In genomic region chr2:72332720-72333119, GRCh38 we compare ENCODE assay signal across 25 cellular contexts.
"Had no signal": no experiment of that assay in that cellular context is flagged by ENCODE, and none has a peak within 500 bp of the region (broad histone marks: within the 10 kb centered on the region; RNA-seq: fewer than 3 reads in every experiment).

No MANE protein-coding gene starts in this region.

- H3K27ac Mint-ChIP-seq: naive thymus-derived CD4-positive, alpha-beta T cell; natural killer cell; nephron; neural progenitor cell; progenitor cell of endocrine pancreas; stimulated activated memory B cell treated with anti-CD40 and anti-IgM and Interleukin-4, amounts not matched to agents 10 μg/mL and 1 μg/mL and 100 μg/mL, for 72 hours; stimulated activated naive CD8-positive, alpha-beta T cell treated with anti-CD3 and anti-CD28 coated beads, Interleukin-15, Interleukin-2, amounts not matched to agents 100 ng/mL and 50 ng/mL, for 24 hours had no signal

- ATAC-seq: naive thymus-derived CD4-positive, alpha-beta T cell; natural killer cell; psoas muscle; right cardiac atrium; right lobe of liver; stimulated activated memory B cell treated with anti-CD40 and anti-IgM and Interleukin-4, amounts not matched to agents 10 μg/mL and 1 μg/mL and 100 μg/mL, for 72 hours had no signal

- H3K27me3 Mint-ChIP-seq: naive thymus-derived CD4-positive, alpha-beta T cell; progenitor cell of endocrine pancreas; stimulated activated memory B cell treated with anti-CD40 and anti-IgM and Interleukin-4, amounts not matched to agents 10 μg/mL and 1 μg/mL and 100 μg/mL, for 72 hours; stimulated activated naive CD8-positive, alpha-beta T cell treated with anti-CD3 and anti-CD28 coated beads, Interleukin-15, Interleukin-2, amounts not matched to agents 100 ng/mL and 50 ng/mL, for 24 hours had no signal

- H3K36me3 Mint-ChIP-seq: natural killer cell had no signal

- H3K9me3 Mint-ChIP-seq: nephron; neural progenitor cell; stimulated activated memory B cell treated with anti-CD40 and anti-IgM and Interleukin-4, amounts not matched to agents 10 μg/mL and 1 μg/mL and 100 μg/mL, for 72 hours; stimulated activated naive CD8-positive, alpha-beta T cell treated with anti-CD3 and anti-CD28 coated beads, Interleukin-15, Interleukin-2, amounts not matched to agents 100 ng/mL and 50 ng/mL, for 24 hours had no signal

- H3K4me3 Mint-ChIP-seq: naive thymus-derived CD4-positive, alpha-beta T cell; natural killer cell; nephron; neural progenitor cell; stimulated activated memory B cell treated with anti-CD40 and anti-IgM and Interleukin-4, amounts not matched to agents 10 μg/mL and 1 μg/mL and 100 μg/mL, for 72 hours; stimulated activated naive CD8-positive, alpha-beta T cell treated with anti-CD3 and anti-CD28 coated beads, Interleukin-15, Interleukin-2, amounts not matched to agents 100 ng/mL and 50 ng/mL, for 24 hours had no signal

- H3K4me1 Mint-ChIP-seq: naive thymus-derived CD4-positive, alpha-beta T cell; natural killer cell; neural progenitor cell; stimulated activated memory B cell treated with anti-CD40 and anti-IgM and Interleukin-4, amounts not matched to agents 10 μg/mL and 1 μg/mL and 100 μg/mL, for 72 hours had no signal

- DNase-seq: naive thymus-derived CD4-positive, alpha-beta T cell; natural killer cell; occipital lobe; ovary; posterior cingulate gyrus; psoas muscle; right cardiac atrium; right lobe of liver; sigmoid colon; small intestine; stimulated activated CD4-positive, alpha-beta T cell treated with anti-CD3 and anti-CD28 coated beads, Interleukin-15, amount 100 ng/mL, for 24 hours; stimulated activated CD4-positive, alpha-beta T cell treated with anti-CD3 and anti-CD28 coated beads, Interleukin-2, amount 100 ng/mL, for 24 hours; stimulated activated CD4-positive, alpha-beta T cell treated with anti-CD3 and anti-CD28 coated beads, Interleukin-2, amount 100 ng/mL, for 48 hours; stimulated activated CD4-positive, alpha-beta T cell treated with anti-CD3 and anti-CD28 coated beads, Interleukin-4, amount 100 ng/mL, for 24 hours; stimulated activated naive CD4-positive, alpha-beta T cell; substantia nigra; testis; tibial artery; transverse colon; upper lobe of left lung had no signal
